2 cellular contexts compared by ENCODE assay signal in genomic region chr3:34079849-34080248, GRCh38.
DNase-seq lines count a peak whose midpoint lies in the region; ATAC-seq, FAIRE-seq and TF ChIP-seq lines count a peak whose summit lies in the region.
"Not testable (repeated sequence)": the region's sequence is repeated elsewhere in the genome, so short reads cannot be mapped to it uniquely, and the experiment has no call there.

No MANE protein-coding gene starts in this region.

- not testable (repeated sequence) for H3K9me3 ChIP-seq in HEK293 (ENCODE audit: control insufficient read depth, insufficient read depth, low read depth, low read length); K562 (replicated peaks; ENCODE audit: control insufficient read depth, insufficient read depth, low read depth, low read length)

- not testable (repeated sequence) for H3K4me3 ChIP-seq in HEK293 (ENCODE audit: low read depth, low read length); K562

- TF ChIP-seq RAD21 in K562 (CRISPR knock-in tag; conservative IDR thresholded peaks at IDR 0.05 in 1 of 2, IDR thresholded peaks at IDR 0.05 in 1 of 2) = not testable (repeated sequence)

- not testable (repeated sequence) for H3K4me1 ChIP-seq in HEK293 (ENCODE audit: control insufficient read depth, insufficient read depth, low read length); K562 (replicated peaks in 1 of 2; ENCODE audit: control insufficient read depth in 2 of 2, insufficient read depth in 2 of 2, low read length in 2 of 2)

- DNase-seq in K562 (ENCODE audit: extremely low read depth in 1 of 4, low spot score in 3 of 4) = not testable (repeated sequence)

- BruUV-seq in K562 (replicated peaks; lab: Mats Ljungman, UMichigan) = not testable (repeated sequence)

- H3K9ac ChIP-seq in K562 (ENCODE audit: insufficient read depth in 1 of 2, low read depth in 2 of 2, low read length in 2 of 2) = not testable (repeated sequence)

- TF ChIP-seq CTCF in HEK293 (tag by site-specific recombination; IDR thresholded peaks at IDR 0.05); K562 (IDR thresholded peaks at IDR 0.05 in 2 of 3, conservative IDR thresholded peaks at IDR 0.05 in 1 of 3; ENCODE audit: insufficient read depth in 2 of 3, low read depth in 1 of 3, low read length in 3 of 3): not testable (repeated sequence)

- intact Hi-C loops in K562 (cut with micrococcal nuclease) = not testable (repeated sequence)

- not testable (repeated sequence) for H3K9me1 ChIP-seq in K562 (ENCODE audit: control insufficient read depth, insufficient read depth, low read length)

- not testable (repeated sequence) for TF ChIP-seq EP300 in K562 (IDR thresholded peaks at IDR 0.05; ENCODE audit: low read length)

- ATAC-seq in K562 = not testable (repeated sequence)

- in situ Hi-C loops in K562 (cut with MboI) = not testable (repeated sequence)

- 14% methylated on average over 3 of the region's 3 CpGs for WGBS in K562 (ENCODE audit: insufficient coverage, low coverage, missing lambda C conversion rate)

- CTCF ChIA-PET in HEK293 (lab: Yijun Ruan, JAX); K562 (lab: Yijun Ruan, JAX; ENCODE audit: low intra/inter-chr PET ratio): not testable (repeated sequence)

- H3K27me3 ChIP-seq in K562 (ENCODE audit: control insufficient read depth in 2 of 2, insufficient read depth in 2 of 2, low read length in 2 of 2) = not testable (repeated sequence)

- not testable (repeated sequence) for FAIRE-seq in K562 (lab: Jason Lieb, UNC)

- TF ChIP-seq POLR2A in K562 (conservative IDR thresholded peaks at IDR 0.05) = not testable (repeated sequence)

- not testable (repeated sequence) for H3K27ac ChIP-seq in HEK293 (ENCODE audit: extremely low read depth, low read depth, low read length); K562 (ENCODE audit: extremely low read depth, low read depth, low read length)

- H3K36me3 ChIP-seq in HEK293 (ENCODE audit: control insufficient read depth in 2 of 2, insufficient read depth in 1 of 2, low read length in 2 of 2); K562 (ENCODE audit: control insufficient read depth, insufficient read depth, low read length): not testable (repeated sequence)

- H3K4me2 ChIP-seq in K562 (ENCODE audit: insufficient read depth, low read length) = not testable (repeated sequence)

- H4K20me1 ChIP-seq in K562 (replicated peaks; ENCODE audit: control insufficient read depth, insufficient read depth, low read length) = not testable (repeated sequence)

- POLR2A ChIA-PET in HEK293 (lab: Yijun Ruan, JAX); K562 (lab: Yijun Ruan, JAX): not testable (repeated sequence)

- H2AFZ ChIP-seq in K562 (ENCODE audit: low read depth, low read length) = not testable (repeated sequence)

- H3K79me2 ChIP-seq in K562 (ENCODE audit: control insufficient read depth, insufficient read depth, low read length) = not testable (repeated sequence)

TF ChIP-seq in HEK293, 187 proteins besides CTCF, POLR2A, EP300 and RAD21:
- peak; percentile 78 for TF ChIP-seq ZNF146 (tag by site-specific recombination; IDR thresholded peaks at IDR 0.05)

TF ChIP-seq in K562, 482 proteins besides CTCF, POLR2A, EP300 and RAD21:
- peak; percentile 74 for TF ChIP-seq ZNF146 (CRISPR knock-in tag; IDR thresholded peaks at IDR 0.05; ENCODE audit: unreplicated experiment)
